Comparison of ENCODE assay signal across 10 cellular contexts in genomic region chr2:157173740-157174184, GRCh38.
DNase-seq lines count a peak whose midpoint lies in the region; ATAC-seq, FAIRE-seq and TF ChIP-seq lines count a peak whose summit lies in the region.
"Had no signal": no experiment of that assay in that cellular context is flagged by ENCODE, and none has a peak within 500 bp of the region (broad histone marks: within the 10 kb centered on the region; RNA-seq: fewer than 3 reads in every experiment).

No MANE protein-coding gene starts in this region.

- ATAC-seq in IMR-90 (ENCODE audit: low read depth) (peak; percentile 89), HepG2 (no peak), GM21723 (IDR thresholded peaks at IDR 0.05; ENCODE audit: unreplicated experiment) (no peak)

- H3K27me3 ChIP-seq in IMR-90 (ENCODE audit: control insufficient read depth, insufficient read depth, low read length) (no peaks in the 10 kb centered on the region), HepG2 (ENCODE audit: control insufficient read depth in 1 of 2, insufficient read depth in 2 of 2, low read length in 2 of 2) (no peaks in the 10 kb centered on the region), thyroid gland (no peaks in the 10 kb centered on the region)
- H3K27me3 ChIP-seq: BLaER1 had no signal

- DNase-seq in A172 (ENCODE audit: low spot score) (peak; percentile 94), IMR-90 (peak; percentile 100), cerebellar cortex (ENCODE audit: low spot score) (peak; percentile 92), HepG2 (ENCODE audit: low spot score) (no peak), GM13976 (ENCODE audit: low spot score) (no peak), NCI-H146 treated with DMSO at 0.1 percent for 48 hours (lab: John Stamatoyannopoulos, UW; ENCODE audit: unreplicated experiment) (no peak), thyroid gland (no peak)
- DNase-seq: T-helper 9 cell had no signal

- H2AFZ ChIP-seq in IMR-90 (replicated peaks; ENCODE audit: low read length, poor library complexity) (no peak overlapping the region), HepG2 (ENCODE audit: low read length) (no peak overlapping the region)

- H3K56ac ChIP-seq in IMR-90 (ENCODE audit: extremely low read depth, insufficient read depth, low read length) = peak overlapping the region; percentile 82

- H4K20me1 ChIP-seq in IMR-90 (ENCODE audit: insufficient read depth, low read length) = no peaks in the 10 kb centered on the region
- H4K20me1 ChIP-seq in HepG2 (ENCODE audit: insufficient read depth, low read length) = no peaks in the 10 kb centered on the region
- H4K20me1 ChIP-seq: BLaER1 had no signal

- H2BK15ac ChIP-seq in IMR-90 (ENCODE audit: low read depth, low read length) = no peak overlapping the region

- H4K91ac ChIP-seq in IMR-90 (ENCODE audit: insufficient read depth, low read depth, low read length) = 0 out of 2 replicates have a peak overlapping the region, but pooled peaks have one; percentile 61

- H3K4me2 ChIP-seq in IMR-90 (ENCODE audit: low read depth, low read length) (peak overlapping the region; percentile 60; the same call in 1 of the 2 replicates), HepG2 (ENCODE audit: low read depth, low read length) (no peak overlapping the region)
- H3K4me2 ChIP-seq: BLaER1 had no signal

- H4K5ac ChIP-seq in IMR-90 (ENCODE audit: low read depth, low read length) = no peak overlapping the region; the same call in 1 of the 2 replicates

- 0% methylated on average over 2 of the region's 5 CpGs; no CpG with 5 or more reads in 1 of the 2 experiments for WGBS in IMR-90 (ENCODE audit: extremely low coverage in 2 of 2, insufficient read length in 1 of 2), 2 experiments
- 12% methylated on average over 5 of the region's 5 CpGs for WGBS in HepG2 (ENCODE audit: low lambda C conversion rate)
- WGBS in thyroid gland, 2 donors = 24 to 32% methylated on average over 5 of the region's 5 CpGs

- intact Hi-C loops in IMR-90 (cut with micrococcal nuclease) = loop anchor here (2.0 to 5.0 kb wide), 3 partner anchors 121 to 833 kb away; no protein-coding TSS in a partner anchor
- intact Hi-C loops in HepG2 (cut with micrococcal nuclease; ENCODE audit: unreplicated experiment) = no loop called here
- intact Hi-C loops in thyroid gland (cut with DNase I) = no loop called here

- 0 out of 2 replicates have a peak, but pooled peaks have one; percentile 2 for TF ChIP-seq RAD21 in IMR-90 (IDR thresholded peaks at IDR 0.05; ENCODE audit: low read length)
- no peak for TF ChIP-seq RAD21 in HepG2 (CRISPR knock-in tag; IDR thresholded peaks at IDR 0.05)

- CTCF ChIA-PET in IMR-90 (lab: Yijun Ruan, JAX) = interaction anchor here (0.6 to 1.3 kb wide), 3 partner anchors 10 to 519 kb away, joined by 3 to 4 read pairs (median 4); no protein-coding TSS in a partner anchor
- CTCF ChIA-PET in HepG2 (lab: Yijun Ruan, JAX; ENCODE audit: low intra/inter-chr PET ratio, low total read pairs) = no interaction called here

- H3K4me3 ChIP-seq in IMR-90 (ENCODE audit: insufficient read depth, low read depth, low read length) = no peak overlapping the region
- H3K4me3 ChIP-seq in HepG2 (replicated peaks in 1 of 3; ENCODE audit: insufficient read depth in 1 of 3, low read depth in 2 of 3, low read length in 3 of 3) = no peak overlapping the region
- no peak overlapping the region for H3K4me3 ChIP-seq in thyroid gland (replicated peaks in 1 of 3)
- H3K4me3 ChIP-seq: BLaER1 had no signal

- no peaks in the 10 kb centered on the region for H3K79me2 ChIP-seq in HepG2 (ENCODE audit: insufficient read depth, low read length)

- H3K27ac ChIP-seq in IMR-90 (ENCODE audit: insufficient read depth, low read length) (peak overlapping the region; percentile 16; the same call in 1 of the 2 replicates), HepG2 (ENCODE audit: extremely low read length, insufficient read depth, low read length) (no peak overlapping the region), thyroid gland (no peak overlapping the region)
- H3K27ac ChIP-seq: BLaER1 had no signal

- in situ Hi-C loops in IMR-90 (cut with MboI; ENCODE audit: low sequenced_read_pairs) = loop anchor here (5.0 kb wide), 1 partner anchor 116 kb away; no protein-coding TSS in a partner anchor
- in situ Hi-C loops in HepG2 (cut with HindIII; ENCODE audit: extremely low pct_ligation_motif_present, low pct_unique_long_range_greater_than_20kb) = no loop called here
- in situ Hi-C loops in GM13976 (cut with MboI; ENCODE audit: low sequenced_read_pairs, unreplicated experiment) = no loop called here

- H2BK20ac ChIP-seq in IMR-90 (ENCODE audit: low read depth, low read length) = peak overlapping the region; percentile 91

- H3K9me3 ChIP-seq in IMR-90 (ENCODE audit: control insufficient read depth, insufficient read depth, low read length) = no peaks in the 10 kb centered on the region
- no peaks in the 10 kb centered on the region for H3K9me3 ChIP-seq in HepG2 (ENCODE audit: low read length)
- H3K9me3 ChIP-seq in thyroid gland = no peaks in the 10 kb centered on the region
- H3K9me3 ChIP-seq: BLaER1 had no signal

- TF ChIP-seq POLR2A in IMR-90 (IDR thresholded peaks at IDR 0.05; ENCODE audit: low read depth, low read length) (no peak; the same call in 1 of the 2 replicates), HepG2 (IDR thresholded peaks at IDR 0.05; ENCODE audit: insufficient read depth in 1 of 2, low read depth in 2 of 2, low read length in 2 of 2) (no peak), thyroid gland (IDR thresholded peaks at IDR 0.05) (no peak)

- H3K14ac ChIP-seq in IMR-90 (replicated peaks; ENCODE audit: low read depth, low read length) = no peak overlapping the region

- peak overlapping the region; percentile 90; the same call in 1 of the 2 replicates for H3K23ac ChIP-seq in IMR-90 (ENCODE audit: low read depth, low read length)

- H3K9ac ChIP-seq in IMR-90 (ENCODE audit: low read depth, low read length) = peak overlapping the region; percentile 67; the same call in 1 of the 2 replicates
- H3K9ac ChIP-seq in HepG2 (ENCODE audit: insufficient read depth, low read depth, low read length) = no peak overlapping the region
- H3K9ac ChIP-seq: BLaER1 had no signal

- H2BK5ac ChIP-seq in IMR-90 (ENCODE audit: low read depth, low read length, poor library complexity, severe bottlenecking) = peak overlapping the region; percentile 97

- peak overlapping the region; percentile 99 for H2BK120ac ChIP-seq in IMR-90 (ENCODE audit: low read depth, low read length)

- peaks cover 9% of the 10 kb centered on the region for H3K4me1 ChIP-seq in IMR-90 (ENCODE audit: control insufficient read depth, insufficient read depth, low read length)
- H3K4me1 ChIP-seq in HepG2 (ENCODE audit: insufficient read depth, low read length) = no peaks in the 10 kb centered on the region
- no peaks in the 10 kb centered on the region for H3K4me1 ChIP-seq in thyroid gland
- H3K4me1 ChIP-seq: BLaER1 had no signal

- BruUV-seq in IMR-90 (replicated peaks; lab: Mats Ljungman, UMichigan) (no TSS peak), HepG2 (replicated peaks; lab: Mats Ljungman, UMichigan) (no TSS peak)

- no peaks in the 10 kb centered on the region for H3K36me3 ChIP-seq in IMR-90 (ENCODE audit: control insufficient read depth, insufficient read depth, low read length)
- H3K36me3 ChIP-seq in HepG2 (replicated peaks in 1 of 2; ENCODE audit: control insufficient read depth in 1 of 2, insufficient read depth in 2 of 2, low read length in 2 of 2) = no peaks in the 10 kb centered on the region
- no peaks in the 10 kb centered on the region for H3K36me3 ChIP-seq in thyroid gland
- H3K36me3 ChIP-seq: BLaER1 had no signal

- H2AK5ac ChIP-seq in IMR-90 (ENCODE audit: low read depth, low read length) = no peak overlapping the region

- peaks cover 13% of the 10 kb centered on the region; the same call in 1 of the 2 replicates for H3K9me1 ChIP-seq in IMR-90 (ENCODE audit: insufficient read depth, low read length)

- H3K18ac ChIP-seq in IMR-90 (ENCODE audit: low read depth, low read length) = peak overlapping the region; percentile 93

- no peak for TF ChIP-seq EP300 in HepG2 (IDR thresholded peaks at IDR 0.05; ENCODE audit: low read depth in 2 of 2, low read length in 2 of 2)
- no peak for TF ChIP-seq EP300 in HepG2 (CRISPR knock-in tag; IDR thresholded peaks at IDR 0.05; ENCODE audit: borderline replicate concordance)

- POLR2A ChIA-PET in IMR-90 (lab: Charles Lee; ENCODE audit: unreplicated experiment) (no interaction called here), HepG2 (lab: Yijun Ruan, JAX) (no interaction called here)

- no peak for TF ChIP-seq CTCF in IMR-90 (conservative IDR thresholded peaks at IDR 0.05; ENCODE audit: low read depth, low read length)
- TF ChIP-seq CTCF in HepG2 (CRISPR knock-in tag; IDR thresholded peaks at IDR 0.05) = no peak
- TF ChIP-seq CTCF in GM13976 (IDR thresholded peaks at IDR 0.05; ENCODE audit: borderline replicate concordance, control extremely low read depth, extremely low read depth, insufficient read depth, missing control alignments) = no peak
- TF ChIP-seq CTCF in thyroid gland (IDR thresholded peaks at IDR 0.05) = no peak

- no peaks in the 10 kb centered on the region for H3K79me1 ChIP-seq in IMR-90 (ENCODE audit: low read depth in 1 of 2, low read length in 2 of 2)

- peak overlapping the region; percentile 45 to 87; a peak in 2 of 4 replicates for H4K8ac ChIP-seq in IMR-90 (ENCODE audit: low read depth in 2 of 2, low read length in 2 of 2)

- peak overlapping the region; percentile 78; the same call in 1 of the 2 replicates for H3K4ac ChIP-seq in IMR-90 (ENCODE audit: low read depth, low read length)

- no peak overlapping the region for H2AK9ac ChIP-seq in IMR-90 (replicated peaks; ENCODE audit: low read depth, low read length, poor library complexity)

- no peak for FAIRE-seq in HepG2 (lab: Jason Lieb, UNC)

- dilution Hi-C loops in IMR-90 (cut with HindIII; ENCODE audit: low sequenced_read_pairs, unreplicated experiment) = no loop called here

TF ChIP-seq in IMR-90, 13 proteins besides CTCF, POLR2A, EP300 and RAD21 (continues in another document):
- TF ChIP-seq MAFK (IDR thresholded peaks at IDR 0.05; ENCODE audit: low read depth, low read length) (peak; percentile 90), FOS (IDR thresholded peaks at IDR 0.05; ENCODE audit: low read depth, low read length) (peak; percentile 86), MXI1 (IDR thresholded peaks at IDR 0.05; ENCODE audit: borderline replicate concordance, low read depth, low read length) (peak; percentile 33; the same call in 1 of the 2 replicates), SMC3 (IDR thresholded peaks at IDR 0.05; ENCODE audit: low read depth, low read length) (peak; percentile 12; the same call in 1 of the 2 replicates), BHLHE40 (IDR thresholded peaks at IDR 0.05; ENCODE audit: low read depth, low read length) (peak; percentile 70)

TF ChIP-seq in HepG2, 621 proteins besides CTCF, POLR2A, EP300 and RAD21 (continues in another document):
- TF ChIP-seq MAFF (IDR thresholded peaks at IDR 0.05; ENCODE audit: low read depth, low read length) (peak; percentile 34; the same call in 1 of the 2 replicates), PTBP1 (IDR thresholded peaks at IDR 0.05; ENCODE audit: low read depth, low read length, poor library complexity, severe bottlenecking) (no peak), PHF21A (CRISPR knock-in tag; IDR thresholded peaks at IDR 0.05) (no peak), ZNF335 (CRISPR knock-in tag; IDR thresholded peaks at IDR 0.05) (no peak), ZNF670 (CRISPR knock-in tag; IDR thresholded peaks at IDR 0.05; ENCODE audit: borderline replicate concordance) (no peak)

Comparison
In these comparisons a context has a peak if more than half of its experiments do, and no peak if none do; other contexts are left out.
1. DNase-seq: peak in A172 (single experiment), IMR-90 (single experiment) and cerebellar cortex (single experiment); none in HepG2 (single experiment), GM13976 (single experiment), NCI-H146 treated with DMSO at 0.1 percent for 48 hours (single experiment) and thyroid gland (0 of 2).